ENCODE assay signal across 1 cellular context in the genomic region with DNA sequence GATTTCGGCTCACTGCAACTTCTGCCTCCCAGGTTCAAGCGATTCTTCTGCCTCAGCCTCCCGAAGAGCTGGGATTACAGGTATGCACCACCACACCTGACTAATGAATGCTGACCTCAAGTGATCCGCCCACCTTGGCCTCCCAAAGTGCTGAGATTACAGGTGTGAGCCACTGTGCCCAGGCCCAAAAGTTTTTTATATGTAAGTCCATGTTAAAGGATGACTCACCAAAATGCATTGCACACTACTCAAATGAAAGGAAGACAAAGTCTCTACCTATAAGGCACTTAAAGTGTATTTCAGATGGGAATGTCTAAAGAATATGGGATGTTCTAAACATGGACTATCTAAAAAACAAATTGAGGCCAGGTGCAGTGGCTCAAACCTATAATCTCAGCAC.
TF ChIP-seq lines count a peak whose summit lies in the region.

No MANE protein-coding gene starts in this region.

TF ChIP-seq in HepG2, 621 proteins besides CTCF, POLR2A, EP300 and RAD21:
- TF ChIP-seq HIVEP1 (CRISPR knock-in tag; IDR thresholded peaks at IDR 0.05): peak; percentile 55; the same call in 1 of the 2 replicates
- 0 out of 2 replicates have a peak, but pooled peaks have one; percentile 8 for TF ChIP-seq NFE2L2 (IDR thresholded peaks at IDR 0.05; ENCODE audit: low read length)
- TF ChIP-seq, protein P1, sequence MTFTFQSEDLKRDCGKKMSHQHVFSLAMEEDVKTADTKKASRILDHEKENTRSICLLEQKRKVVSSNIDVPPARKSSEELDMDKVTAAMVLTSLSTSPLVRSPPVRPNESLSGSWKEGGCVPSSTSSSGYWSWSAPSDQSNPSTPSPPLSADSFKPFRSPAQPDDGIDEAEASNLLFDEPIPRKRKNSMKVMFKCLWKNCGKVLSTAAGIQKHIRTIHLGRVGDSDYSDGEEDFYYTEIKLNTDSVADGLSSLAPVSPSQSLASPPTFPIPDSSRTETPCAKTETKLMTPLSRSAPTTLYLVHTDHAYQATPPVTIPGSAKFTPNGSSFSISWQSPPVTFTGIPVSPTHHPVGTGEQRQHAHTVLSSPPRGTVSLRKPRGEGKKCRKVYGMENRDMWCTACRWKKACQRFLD (CRISPR knock-in tag; IDR thresholded peaks at IDR 0.05; ENCODE audit: borderline replicate concordance): 0 out of 2 replicates have a peak, but pooled peaks have one; percentile 36
